ENCODE assay signal across 8 cellular contexts in genomic region chr16:23803591-23804123, GRCh38. TPM values are rescaled to one million over a fixed set of nuclear protein-coding genes. Genes with fewer than 3 reads are reported as not detected.
DNase-seq lines count a peak whose midpoint lies in the region; ATAC-seq and TF ChIP-seq lines count a peak whose summit lies in the region.

No MANE protein-coding gene starts in this region.

- no peaks in the 10 kb centered on the region; the same call in 1 of the 2 replicates for H4K20me1 ChIP-seq in GM23338 (replicated peaks; ENCODE audit: insufficient read depth)

- H3K79me2 ChIP-seq in GM23338 (replicated peaks; ENCODE audit: insufficient read depth), result no peaks in the 10 kb centered on the region

- H3K9ac ChIP-seq in duodenal mucosa (ENCODE audit: low read depth in 1 of 2, low read length in 2 of 2), result no peak overlapping the region

- H3K4me3 ChIP-seq in GM23338 (no peak overlapping the region), duodenal mucosa (ENCODE audit: low read depth in 1 of 2, low read length in 2 of 2) (peak overlapping the region; percentile 19 to 50)

- no peaks in the 10 kb centered on the region for H3K36me3 Mint-ChIP-seq in GM23338 (ENCODE audit: low read depth)

- peak; percentile 96 for ATAC-seq in GM23338

- H3K27me3 ChIP-seq in GM23338 (ENCODE audit: insufficient read depth) (no peaks in the 10 kb centered on the region), duodenal mucosa (ENCODE audit: control insufficient read depth in 1 of 2, insufficient read depth in 2 of 2, low read length in 2 of 2) (no peaks in the 10 kb centered on the region)

- DNase-seq in COLO668 (lab: John Stamatoyannopoulos, UW; ENCODE audit: unreplicated experiment) (peak; percentile 20), GM23338 (ENCODE audit: low spot score) (peak; percentile 83), NCI-H2227 (lab: John Stamatoyannopoulos, UW; ENCODE audit: unreplicated experiment) (peak; percentile 42), mucosa of gallbladder (ENCODE audit: low spot score) (peak; percentile 41), cortex of kidney (lab: John Stamatoyannopoulos, UW) (no peak)
- DNase-seq in activated CD4-positive, alpha-beta T cell treated with anti-CD3 and anti-CD28 coated beads, Interleukin-2, amount 50 U/mL, for 1 hour, result peak; percentile 68
- peak; percentile 32 to 60 for DNase-seq in stimulated activated CD8-positive, alpha-beta memory T cell treated with anti-CD3 and anti-CD28 coated beads, Interleukin-7, amount 100 ng/mL, for 48 hours (ENCODE audit: extremely low read depth in 1 of 2, low read depth in 1 of 2)

- no peaks in the 10 kb centered on the region for H3K9me3 ChIP-seq in duodenal mucosa (ENCODE audit: control insufficient read depth in 1 of 2, low read length in 2 of 2)

- no peaks in the 10 kb centered on the region for H3K9me3 Mint-ChIP-seq in GM23338

- H3F3A ChIP-seq in GM23338 (replicated peaks; ENCODE audit: low read depth), result no peaks in the 10 kb centered on the region

- H3K27me3 Mint-ChIP-seq in GM23338 (ENCODE audit: insufficient read depth, low read depth, poor library complexity), result peaks cover 4% of the 10 kb centered on the region

- peaks cover 7% of the 10 kb centered on the region for H3K4me1 Mint-ChIP-seq in GM23338

- H3K36me3 ChIP-seq in GM23338 (ENCODE audit: insufficient read depth), result no peaks in the 10 kb centered on the region
- H3K36me3 ChIP-seq in duodenal mucosa (ENCODE audit: control insufficient read depth in 1 of 2, insufficient read depth in 2 of 2, low read length in 2 of 2), result no peaks in the 10 kb centered on the region

- peak; percentile 74 to 85 for TF ChIP-seq CTCF in GM23338 (conservative IDR thresholded peaks at IDR 0.05; ENCODE audit: low read depth in 2 of 2)

- no peak overlapping the region for H3K4me3 Mint-ChIP-seq in GM23338

- H3K4me2 ChIP-seq in GM23338, result no peak overlapping the region

- no peak overlapping the region for H3K27ac ChIP-seq in GM23338 (ENCODE audit: low read depth)
- no peak overlapping the region for H3K27ac ChIP-seq in duodenal mucosa (ENCODE audit: low read depth, low read length)

- peak overlapping the region; percentile 43; the same call in 1 of the 2 replicates for H2AFZ ChIP-seq in GM23338

- H3K4me1 ChIP-seq in GM23338 (ENCODE audit: insufficient read depth) (no peaks in the 10 kb centered on the region), duodenal mucosa (ENCODE audit: control insufficient read depth in 1 of 2, insufficient read depth in 2 of 2, low read length in 2 of 2) (peaks cover 14 to 17% of the 10 kb centered on the region in 2 donors)

- no peak overlapping the region for H3K27ac Mint-ChIP-seq in GM23338

- H3K9me2 ChIP-seq in GM23338 (ENCODE audit: insufficient read depth), result no peaks in the 10 kb centered on the region

TF ChIP-seq in GM23338, 12 proteins besides CTCF, POLR2A, EP300 and RAD21:
- TF ChIP-seq NANOG (IDR thresholded peaks at IDR 0.05; ENCODE audit: borderline replicate concordance) (no peak), CREB1 (CRISPR knock-in tag; IDR thresholded peaks at IDR 0.05; ENCODE audit: low read depth) (no peak), STAT1 (IDR thresholded peaks at IDR 0.05; ENCODE audit: unreplicated experiment) (no peak), ZNF331 (CRISPR knock-in tag; IDR thresholded peaks at IDR 0.05; ENCODE audit: low read depth) (no peak), ZNF114 (CRISPR knock-in tag; IDR thresholded peaks at IDR 0.05) (no peak), POLR2AphosphoS5 (IDR thresholded peaks at IDR 0.05; ENCODE audit: low read depth) (no peak)
- TF ChIP-seq, protein P1, sequence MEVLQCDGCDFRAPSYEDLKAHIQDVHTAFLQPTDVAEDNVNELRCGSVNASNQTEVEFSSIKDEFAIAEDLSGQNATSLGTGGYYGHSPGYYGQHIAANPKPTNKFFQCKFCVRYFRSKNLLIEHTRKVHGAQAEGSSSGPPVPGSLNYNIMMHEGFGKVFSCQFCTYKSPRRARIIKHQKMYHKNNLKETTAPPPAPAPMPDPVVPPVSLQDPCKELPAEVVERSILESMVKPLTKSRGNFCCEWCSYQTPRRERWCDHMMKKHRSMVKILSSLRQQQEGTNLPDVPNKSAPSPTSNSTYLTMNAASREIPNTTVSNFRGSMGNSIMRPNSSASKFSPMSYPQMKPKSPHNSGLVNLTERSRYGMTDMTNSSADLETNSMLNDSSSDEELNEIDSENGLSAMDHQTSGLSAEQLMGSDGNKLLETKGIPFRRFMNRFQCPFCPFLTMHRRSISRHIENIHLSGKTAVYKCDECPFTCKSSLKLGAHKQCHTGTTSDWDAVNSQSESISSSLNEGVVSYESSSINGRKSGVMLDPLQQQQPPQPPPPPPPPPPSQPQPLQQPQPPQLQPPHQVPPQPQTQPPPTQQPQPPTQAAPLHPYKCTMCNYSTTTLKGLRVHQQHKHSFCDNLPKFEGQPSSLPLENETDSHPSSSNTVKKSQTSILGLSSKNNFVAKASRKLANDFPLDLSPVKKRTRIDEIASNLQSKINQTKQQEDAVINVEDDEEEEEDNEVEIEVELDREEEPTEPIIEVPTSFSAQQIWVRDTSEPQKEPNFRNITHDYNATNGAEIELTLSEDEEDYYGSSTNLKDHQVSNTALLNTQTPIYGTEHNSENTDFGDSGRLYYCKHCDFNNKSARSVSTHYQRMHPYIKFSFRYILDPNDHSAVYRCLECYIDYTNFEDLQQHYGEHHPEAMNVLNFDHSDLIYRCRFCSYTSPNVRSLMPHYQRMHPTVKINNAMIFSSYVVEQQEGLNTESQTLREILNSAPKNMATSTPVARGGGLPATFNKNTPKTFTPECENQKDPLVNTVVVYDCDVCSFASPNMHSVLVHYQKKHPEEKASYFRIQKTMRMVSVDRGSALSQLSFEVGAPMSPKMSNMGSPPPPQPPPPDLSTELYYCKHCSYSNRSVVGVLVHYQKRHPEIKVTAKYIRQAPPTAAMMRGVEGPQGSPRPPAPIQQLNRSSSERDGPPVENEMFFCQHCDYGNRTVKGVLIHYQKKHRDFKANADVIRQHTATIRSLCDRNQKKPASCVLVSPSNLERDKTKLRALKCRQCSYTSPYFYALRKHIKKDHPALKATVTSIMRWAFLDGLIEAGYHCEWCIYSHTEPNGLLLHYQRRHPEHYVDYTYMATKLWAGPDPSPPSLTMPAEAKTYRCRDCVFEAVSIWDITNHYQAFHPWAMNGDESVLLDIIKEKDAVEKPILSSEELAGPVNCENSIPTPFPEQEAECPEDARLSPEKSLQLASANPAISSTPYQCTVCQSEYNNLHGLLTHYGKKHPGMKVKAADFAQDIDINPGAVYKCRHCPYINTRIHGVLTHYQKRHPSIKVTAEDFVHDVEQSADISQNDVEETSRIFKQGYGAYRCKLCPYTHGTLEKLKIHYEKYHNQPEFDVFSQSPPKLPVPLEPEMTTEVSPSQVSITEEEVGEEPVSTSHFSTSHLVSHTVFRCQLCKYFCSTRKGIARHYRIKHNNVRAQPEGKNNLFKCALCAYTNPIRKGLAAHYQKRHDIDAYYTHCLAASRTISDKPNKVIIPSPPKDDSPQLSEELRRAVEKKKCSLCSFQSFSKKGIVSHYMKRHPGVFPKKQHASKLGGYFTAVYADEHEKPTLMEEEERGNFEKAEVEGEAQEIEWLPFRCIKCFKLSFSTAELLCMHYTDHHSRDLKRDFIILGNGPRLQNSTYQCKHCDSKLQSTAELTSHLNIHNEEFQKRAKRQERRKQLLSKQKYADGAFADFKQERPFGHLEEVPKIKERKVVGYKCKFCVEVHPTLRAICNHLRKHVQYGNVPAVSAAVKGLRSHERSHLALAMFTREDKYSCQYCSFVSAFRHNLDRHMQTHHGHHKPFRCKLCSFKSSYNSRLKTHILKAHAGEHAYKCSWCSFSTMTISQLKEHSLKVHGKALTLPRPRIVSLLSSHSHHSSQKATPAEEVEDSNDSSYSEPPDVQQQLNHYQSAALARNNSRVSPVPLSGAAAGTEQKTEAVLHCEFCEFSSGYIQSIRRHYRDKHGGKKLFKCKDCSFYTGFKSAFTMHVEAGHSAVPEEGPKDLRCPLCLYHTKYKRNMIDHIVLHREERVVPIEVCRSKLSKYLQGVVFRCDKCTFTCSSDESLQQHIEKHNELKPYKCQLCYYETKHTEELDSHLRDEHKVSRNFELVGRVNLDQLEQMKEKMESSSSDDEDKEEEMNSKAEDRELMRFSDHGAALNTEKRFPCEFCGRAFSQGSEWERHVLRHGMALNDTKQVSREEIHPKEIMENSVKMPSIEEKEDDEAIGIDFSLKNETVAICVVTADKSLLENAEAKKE (CRISPR knock-in tag; IDR thresholded peaks at IDR 0.05), result no peak
- TF ChIP-seq, protein P2, sequence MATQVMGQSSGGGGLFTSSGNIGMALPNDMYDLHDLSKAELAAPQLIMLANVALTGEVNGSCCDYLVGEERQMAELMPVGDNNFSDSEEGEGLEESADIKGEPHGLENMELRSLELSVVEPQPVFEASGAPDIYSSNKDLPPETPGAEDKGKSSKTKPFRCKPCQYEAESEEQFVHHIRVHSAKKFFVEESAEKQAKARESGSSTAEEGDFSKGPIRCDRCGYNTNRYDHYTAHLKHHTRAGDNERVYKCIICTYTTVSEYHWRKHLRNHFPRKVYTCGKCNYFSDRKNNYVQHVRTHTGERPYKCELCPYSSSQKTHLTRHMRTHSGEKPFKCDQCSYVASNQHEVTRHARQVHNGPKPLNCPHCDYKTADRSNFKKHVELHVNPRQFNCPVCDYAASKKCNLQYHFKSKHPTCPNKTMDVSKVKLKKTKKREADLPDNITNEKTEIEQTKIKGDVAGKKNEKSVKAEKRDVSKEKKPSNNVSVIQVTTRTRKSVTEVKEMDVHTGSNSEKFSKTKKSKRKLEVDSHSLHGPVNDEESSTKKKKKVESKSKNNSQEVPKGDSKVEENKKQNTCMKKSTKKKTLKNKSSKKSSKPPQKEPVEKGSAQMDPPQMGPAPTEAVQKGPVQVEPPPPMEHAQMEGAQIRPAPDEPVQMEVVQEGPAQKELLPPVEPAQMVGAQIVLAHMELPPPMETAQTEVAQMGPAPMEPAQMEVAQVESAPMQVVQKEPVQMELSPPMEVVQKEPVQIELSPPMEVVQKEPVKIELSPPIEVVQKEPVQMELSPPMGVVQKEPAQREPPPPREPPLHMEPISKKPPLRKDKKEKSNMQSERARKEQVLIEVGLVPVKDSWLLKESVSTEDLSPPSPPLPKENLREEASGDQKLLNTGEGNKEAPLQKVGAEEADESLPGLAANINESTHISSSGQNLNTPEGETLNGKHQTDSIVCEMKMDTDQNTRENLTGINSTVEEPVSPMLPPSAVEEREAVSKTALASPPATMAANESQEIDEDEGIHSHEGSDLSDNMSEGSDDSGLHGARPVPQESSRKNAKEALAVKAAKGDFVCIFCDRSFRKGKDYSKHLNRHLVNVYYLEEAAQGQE (IDR thresholded peaks at IDR 0.05; ENCODE audit: unreplicated experiment), result no peak
TF ChIP-seq in GM23338: peak in this region for 0.

RNA-seq across cellular contexts. Expression of gene PRKCB, which starts 32.1 kb away (rescaled TPM):
- total RNA-seq in GM23338 (2014; rRNA removed; shearing (Covaris generic)), result 9.2 and 16.4 TPM in 2 replicates
- polyA plus RNA-seq in GM23338 (2016; fragmentation: Nextera tagmentation; extraction: Ambion mirVana), result 3.7 and 3.8 TPM in 2 replicates
- 9.6 TPM for total RNA-seq in mucosa of gallbladder

RNA-seq across cellular contexts. Expression of gene CHP2, which starts 48.8 kb away (rescaled TPM):
- total RNA-seq in GM23338 (2014; rRNA removed; shearing (Covaris generic)), result 3.3 and 3.7 TPM in 2 replicates
- 2.3 and 2.4 TPM in 2 replicates for polyA plus RNA-seq in GM23338 (2016; fragmentation: Nextera tagmentation; extraction: Ambion mirVana)
- not detected for total RNA-seq in mucosa of gallbladder
